Comparison of ENCODE assay signal across 8 cellular contexts in the genomic region with DNA sequence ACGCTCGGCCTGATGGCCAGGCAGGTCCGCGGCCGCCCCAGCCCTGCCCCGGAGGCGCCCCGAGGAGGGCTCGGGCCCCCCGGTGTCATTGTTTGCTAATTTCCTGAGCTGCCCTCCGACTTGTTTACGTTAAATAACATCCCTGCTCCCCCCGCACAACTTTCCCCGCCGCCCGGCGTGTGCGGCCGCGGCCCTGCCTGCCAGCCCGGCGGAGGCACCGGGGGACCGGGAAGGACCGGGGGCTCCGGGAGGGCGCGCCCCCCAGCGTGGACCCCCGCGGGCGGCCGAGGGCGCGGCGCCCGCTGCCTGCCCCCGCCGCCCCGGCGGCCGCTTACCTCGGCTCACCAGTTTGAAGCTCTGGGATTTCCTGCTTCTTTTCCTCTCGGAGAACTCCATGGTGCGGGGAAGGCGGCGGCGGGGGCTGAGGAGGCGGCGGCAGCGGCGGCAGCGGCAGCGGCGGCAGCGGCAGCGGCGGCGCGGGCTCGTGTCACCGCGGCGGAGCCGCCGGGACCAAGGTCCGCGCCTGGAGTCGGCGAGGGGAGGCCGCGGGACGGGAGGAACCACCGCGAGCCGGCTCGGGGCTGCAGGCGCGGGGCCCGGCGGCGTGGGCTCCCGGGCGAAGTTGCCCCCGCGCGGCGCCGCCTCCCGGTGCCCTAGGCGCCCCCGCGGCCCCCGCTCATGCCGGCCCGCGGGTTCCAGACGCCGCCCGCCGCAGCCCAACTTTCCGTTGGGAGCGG. TPM values are rescaled to one million over a fixed set of nuclear protein-coding genes. Genes with fewer than 3 reads are reported as not detected.
DNase-seq lines count a peak whose midpoint lies in the region; ATAC-seq and TF ChIP-seq lines count a peak whose summit lies in the region.

No MANE protein-coding gene starts in this region.

- no peak for TF ChIP-seq RAD21 in Ishikawa (IDR thresholded peaks at IDR 0.05; ENCODE audit: low read depth)

- no peak overlapping the region for H3K4me3 ChIP-seq in CD8-positive, alpha-beta memory T cell (ENCODE audit: low read length)
- peak overlapping the region; percentile 67 to 76 for H3K4me3 ChIP-seq in duodenal mucosa (ENCODE audit: low read depth in 1 of 2, low read length in 2 of 2)
- peak overlapping the region; percentile 56 for H3K4me3 ChIP-seq in mesodermal cell (ENCODE audit: extremely low read depth, insufficient read depth, low read length, poor library complexity, severe bottlenecking)
- peak overlapping the region; percentile 91 to 96 for H3K4me3 ChIP-seq in aorta (ENCODE audit: low read length in 2 of 2)

- no peak overlapping the region for H3K27ac ChIP-seq in CD8-positive, alpha-beta memory T cell (ENCODE audit: low read depth, low read length)
- H3K27ac ChIP-seq in duodenal mucosa (ENCODE audit: low read depth, low read length) = no peak overlapping the region
- H3K27ac ChIP-seq in mesodermal cell (ENCODE audit: low read depth, low read length, severe bottlenecking) = peak overlapping the region; percentile 62
- peak overlapping the region in 1 of 2 donors; percentile 63 for H3K27ac ChIP-seq in aorta (ENCODE audit: low read depth in 1 of 2, low read length in 2 of 2)

- peak overlapping the region; percentile 54 to 89 (median 69) for H3K4me3 Mint-ChIP-seq in CD8-positive, alpha-beta memory T cell

- H3K27me3 Mint-ChIP-seq in CD8-positive, alpha-beta memory T cell = peaks cover 38 to 79% of the 10 kb centered on the region in 2 donors

- H3K9me3 Mint-ChIP-seq in CD8-positive, alpha-beta memory T cell = no peaks in the 10 kb centered on the region

- peaks cover 6 to 11% (median 8%) of the 10 kb centered on the region in 3 donors for H3K4me1 Mint-ChIP-seq in CD8-positive, alpha-beta memory T cell

- TF ChIP-seq EP300 in Ishikawa (IDR thresholded peaks at IDR 0.05; ENCODE audit: borderline replicate concordance) = no peak

- H3K27ac Mint-ChIP-seq in CD8-positive, alpha-beta memory T cell = no peak overlapping the region

- H3K27me3 ChIP-seq in CD8-positive, alpha-beta memory T cell (ENCODE audit: insufficient read depth, low read length, poor library complexity, severe bottlenecking) = peaks cover 21% of the 10 kb centered on the region
- H3K27me3 ChIP-seq in duodenal mucosa (ENCODE audit: control insufficient read depth in 1 of 2, insufficient read depth in 2 of 2, low read length in 2 of 2) = peaks cover 0 to 3% of the 10 kb centered on the region in 2 donors
- H3K27me3 ChIP-seq in aorta (ENCODE audit: control insufficient read depth in 1 of 2, insufficient read depth in 2 of 2, low read length in 1 of 2) = no peaks in the 10 kb centered on the region

- H3K36me3 ChIP-seq in CD8-positive, alpha-beta memory T cell (ENCODE audit: insufficient read depth, low read length) = no peaks in the 10 kb centered on the region
- H3K36me3 ChIP-seq in duodenal mucosa (ENCODE audit: control insufficient read depth in 1 of 2, insufficient read depth in 2 of 2, low read length in 2 of 2) (peaks cover 0 to 6% of the 10 kb centered on the region in 2 donors), mesodermal cell (ENCODE audit: control insufficient read depth, insufficient read depth, low read length) (peaks cover 6% of the 10 kb centered on the region), aorta (ENCODE audit: control insufficient read depth in 1 of 2, insufficient read depth in 2 of 2, low read length in 1 of 2) (peaks cover 0 to 2% of the 10 kb centered on the region in 2 donors)

- POLR2A ChIA-PET in CD8-positive, alpha-beta memory T cell (lab: Charles Lee) = no interaction called here

- DNase-seq in CD8-positive, alpha-beta memory T cell = no peak
- DNase-seq in aorta (no peak), activated gamma-delta T cell treated with Interleukin-2 at 50 U/mL for 16 hours (no peak)

- no peaks in the 10 kb centered on the region for H3K9me3 ChIP-seq in CD8-positive, alpha-beta memory T cell (ENCODE audit: low read length)
- no peaks in the 10 kb centered on the region for H3K9me3 ChIP-seq in duodenal mucosa (ENCODE audit: control insufficient read depth in 1 of 2, low read length in 2 of 2)
- no peaks in the 10 kb centered on the region for H3K9me3 ChIP-seq in mesodermal cell (ENCODE audit: control insufficient read depth, low read length)
- no peaks in the 10 kb centered on the region for H3K9me3 ChIP-seq in aorta (ENCODE audit: control insufficient read depth, low read length)

- H3K9ac ChIP-seq in duodenal mucosa (ENCODE audit: low read depth in 1 of 2, low read length in 2 of 2) = peak overlapping the region; percentile 41 to 67

- ATAC-seq in aorta (ENCODE audit: low FRiP score) = no peak
- no peak for ATAC-seq in GM21529 (IDR thresholded peaks at IDR 0.05; ENCODE audit: unreplicated experiment)
- no peak for ATAC-seq in HG03039 (IDR thresholded peaks at IDR 0.05; ENCODE audit: unreplicated experiment)

- H3K4me1 ChIP-seq in CD8-positive, alpha-beta memory T cell (ENCODE audit: insufficient read depth, low read length) = peaks cover 5% of the 10 kb centered on the region
- H3K4me1 ChIP-seq in duodenal mucosa (ENCODE audit: control insufficient read depth in 1 of 2, insufficient read depth in 2 of 2, low read length in 2 of 2) = peaks cover 3 to 10% of the 10 kb centered on the region in 2 donors
- H3K4me1 ChIP-seq in mesodermal cell (ENCODE audit: control insufficient read depth, insufficient read depth, low read length, poor library complexity, severe bottlenecking) = peaks cover 8% of the 10 kb centered on the region
- H3K4me1 ChIP-seq in aorta (ENCODE audit: control insufficient read depth in 1 of 2, insufficient read depth in 2 of 2, low read length in 2 of 2) = no peaks in the 10 kb centered on the region

- H3K36me3 Mint-ChIP-seq in CD8-positive, alpha-beta memory T cell = no peaks in the 10 kb centered on the region

- CTCF ChIA-PET in CD8-positive, alpha-beta memory T cell (lab: Charles Lee) = no interaction called here

- WGBS in mesodermal cell (ENCODE audit: insufficient coverage in 2 of 2), 2 experiments = 0% methylated on average over 45 to 64 of the region's 103 CpGs
- WGBS in aorta, 2 donors = 0 to 1% methylated on average over 59 to 103 of the region's 103 CpGs

- intact Hi-C loops in aorta (cut with DNase I) = no loop called here

TF ChIP-seq in Ishikawa, 13 proteins besides CTCF, POLR2A, EP300 and RAD21:
- TF ChIP-seq NFIC (IDR thresholded peaks at IDR 0.05) = no peak
- TF ChIP-seq ZBTB7A (IDR thresholded peaks at IDR 0.05; ENCODE audit: low read depth) = peak; percentile 75

RNA-seq across cellular contexts. Expression of a gene that starts 0.5 kb away (rescaled TPM):
- total RNA-seq in CD8-positive, alpha-beta memory T cell = not detected
- polyA plus RNA-seq in CD8-positive, alpha-beta memory T cell = not detected
- 13.6 TPM for polyA plus RNA-seq in mesodermal cell (2013, experiment 1 of 2)
- polyA plus RNA-seq in mesodermal cell (2013, experiment 2 of 2) = 11.6 TPM
- 10 to 100 TPM; 24.0 to 28.0 TPM for total RNA-seq in aorta
- 10 to 100 TPM in 1 of 2 donors, 1 to 10 TPM in 1; 5.3 to 38.2 TPM for polyA plus RNA-seq in aorta

RNA-seq across cellular contexts. Expression of a gene that starts 58.5 kb away (rescaled TPM):
- total RNA-seq in CD8-positive, alpha-beta memory T cell = 10 to 100 TPM; 26.3 to 28.2 TPM
- 47.9 TPM for polyA plus RNA-seq in CD8-positive, alpha-beta memory T cell
- 18.0 TPM for polyA plus RNA-seq in mesodermal cell (2013, experiment 1 of 2)
- polyA plus RNA-seq in mesodermal cell (2013, experiment 2 of 2) = 17.1 TPM
- total RNA-seq in aorta = 10 to 100 TPM; 21.0 to 21.6 TPM
- 10 to 100 TPM; 11.9 to 18.8 TPM for polyA plus RNA-seq in aorta

Comparison
In these comparisons a context has a peak if more than half of its experiments do, and no peak if none do; other contexts are left out.
1. RNA of a gene that starts 0.5 kb away (total RNA-seq): 24.0 to 28.0 TPM in aorta; not detected in CD8-positive, alpha-beta memory T cell; every median in the first group is over 10 times any median in the second.